1 cellular context compared by ENCODE assay signal in the genomic region with DNA sequence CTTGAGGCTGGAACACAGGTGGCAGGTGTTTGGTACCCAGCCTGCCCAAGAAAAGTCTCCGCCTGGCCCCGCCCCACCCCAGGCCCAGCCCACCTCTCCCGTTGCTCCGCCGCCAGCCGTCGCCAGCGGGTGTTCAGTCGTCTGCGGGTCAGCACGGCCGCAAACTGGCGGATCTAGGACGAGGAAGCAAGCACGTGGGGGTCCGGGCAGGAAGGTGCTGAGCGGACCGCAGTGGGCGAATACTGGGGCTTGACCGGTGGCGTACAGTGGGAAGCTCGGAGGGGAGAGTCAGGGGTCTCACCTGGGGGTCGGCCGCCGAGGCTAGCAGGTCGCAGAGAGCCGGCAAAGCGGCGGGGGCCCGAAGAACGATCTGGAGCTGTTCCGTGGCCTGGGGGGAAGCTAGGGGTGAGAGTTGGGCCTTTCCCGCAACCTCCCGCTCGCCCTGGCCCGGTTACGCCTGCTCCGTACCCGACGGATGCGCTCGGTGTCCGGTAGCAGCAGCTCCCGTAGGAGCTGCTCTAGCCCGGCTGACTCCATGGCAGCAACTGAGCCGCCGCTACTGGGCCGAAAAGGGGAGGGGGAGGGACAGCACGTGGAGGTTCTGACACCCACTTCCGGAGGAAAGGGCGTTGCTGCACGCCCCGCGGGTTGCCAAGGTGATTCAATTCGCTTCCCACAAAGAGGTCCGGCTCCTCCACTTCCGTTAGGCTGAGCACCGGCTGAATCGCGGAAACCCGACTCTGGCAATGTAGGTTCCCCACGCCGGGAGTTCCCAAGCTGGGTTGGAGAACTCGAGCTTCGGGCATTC.
TF ChIP-seq lines count a peak whose summit lies in the region.

A gene with protein sequence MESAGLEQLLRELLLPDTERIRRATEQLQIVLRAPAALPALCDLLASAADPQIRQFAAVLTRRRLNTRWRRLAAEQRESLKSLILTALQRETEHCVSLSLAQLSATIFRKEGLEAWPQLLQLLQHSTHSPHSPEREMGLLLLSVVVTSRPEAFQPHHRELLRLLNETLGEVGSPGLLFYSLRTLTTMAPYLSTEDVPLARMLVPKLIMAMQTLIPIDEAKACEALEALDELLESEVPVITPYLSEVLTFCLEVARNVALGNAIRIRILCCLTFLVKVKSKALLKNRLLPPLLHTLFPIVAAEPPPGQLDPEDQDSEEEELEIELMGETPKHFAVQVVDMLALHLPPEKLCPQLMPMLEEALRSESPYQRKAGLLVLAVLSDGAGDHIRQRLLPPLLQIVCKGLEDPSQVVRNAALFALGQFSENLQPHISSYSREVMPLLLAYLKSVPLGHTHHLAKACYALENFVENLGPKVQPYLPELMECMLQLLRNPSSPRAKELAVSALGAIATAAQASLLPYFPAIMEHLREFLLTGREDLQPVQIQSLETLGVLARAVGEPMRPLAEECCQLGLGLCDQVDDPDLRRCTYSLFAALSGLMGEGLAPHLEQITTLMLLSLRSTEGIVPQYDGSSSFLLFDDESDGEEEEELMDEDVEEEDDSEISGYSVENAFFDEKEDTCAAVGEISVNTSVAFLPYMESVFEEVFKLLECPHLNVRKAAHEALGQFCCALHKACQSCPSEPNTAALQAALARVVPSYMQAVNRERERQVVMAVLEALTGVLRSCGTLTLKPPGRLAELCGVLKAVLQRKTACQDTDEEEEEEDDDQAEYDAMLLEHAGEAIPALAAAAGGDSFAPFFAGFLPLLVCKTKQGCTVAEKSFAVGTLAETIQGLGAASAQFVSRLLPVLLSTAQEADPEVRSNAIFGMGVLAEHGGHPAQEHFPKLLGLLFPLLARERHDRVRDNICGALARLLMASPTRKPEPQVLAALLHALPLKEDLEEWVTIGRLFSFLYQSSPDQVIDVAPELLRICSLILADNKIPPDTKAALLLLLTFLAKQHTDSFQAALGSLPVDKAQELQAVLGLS (minus strand): TSS at position 566 of the 808 bp plus-strand sequence. CDS start 29 bp downstream, at position 537.

TF ChIP-seq in GM12878, 131 proteins besides CTCF, POLR2A, EP300 and RAD21 (continued from another document and continues in another):
- TF ChIP-seq, protein P1, sequence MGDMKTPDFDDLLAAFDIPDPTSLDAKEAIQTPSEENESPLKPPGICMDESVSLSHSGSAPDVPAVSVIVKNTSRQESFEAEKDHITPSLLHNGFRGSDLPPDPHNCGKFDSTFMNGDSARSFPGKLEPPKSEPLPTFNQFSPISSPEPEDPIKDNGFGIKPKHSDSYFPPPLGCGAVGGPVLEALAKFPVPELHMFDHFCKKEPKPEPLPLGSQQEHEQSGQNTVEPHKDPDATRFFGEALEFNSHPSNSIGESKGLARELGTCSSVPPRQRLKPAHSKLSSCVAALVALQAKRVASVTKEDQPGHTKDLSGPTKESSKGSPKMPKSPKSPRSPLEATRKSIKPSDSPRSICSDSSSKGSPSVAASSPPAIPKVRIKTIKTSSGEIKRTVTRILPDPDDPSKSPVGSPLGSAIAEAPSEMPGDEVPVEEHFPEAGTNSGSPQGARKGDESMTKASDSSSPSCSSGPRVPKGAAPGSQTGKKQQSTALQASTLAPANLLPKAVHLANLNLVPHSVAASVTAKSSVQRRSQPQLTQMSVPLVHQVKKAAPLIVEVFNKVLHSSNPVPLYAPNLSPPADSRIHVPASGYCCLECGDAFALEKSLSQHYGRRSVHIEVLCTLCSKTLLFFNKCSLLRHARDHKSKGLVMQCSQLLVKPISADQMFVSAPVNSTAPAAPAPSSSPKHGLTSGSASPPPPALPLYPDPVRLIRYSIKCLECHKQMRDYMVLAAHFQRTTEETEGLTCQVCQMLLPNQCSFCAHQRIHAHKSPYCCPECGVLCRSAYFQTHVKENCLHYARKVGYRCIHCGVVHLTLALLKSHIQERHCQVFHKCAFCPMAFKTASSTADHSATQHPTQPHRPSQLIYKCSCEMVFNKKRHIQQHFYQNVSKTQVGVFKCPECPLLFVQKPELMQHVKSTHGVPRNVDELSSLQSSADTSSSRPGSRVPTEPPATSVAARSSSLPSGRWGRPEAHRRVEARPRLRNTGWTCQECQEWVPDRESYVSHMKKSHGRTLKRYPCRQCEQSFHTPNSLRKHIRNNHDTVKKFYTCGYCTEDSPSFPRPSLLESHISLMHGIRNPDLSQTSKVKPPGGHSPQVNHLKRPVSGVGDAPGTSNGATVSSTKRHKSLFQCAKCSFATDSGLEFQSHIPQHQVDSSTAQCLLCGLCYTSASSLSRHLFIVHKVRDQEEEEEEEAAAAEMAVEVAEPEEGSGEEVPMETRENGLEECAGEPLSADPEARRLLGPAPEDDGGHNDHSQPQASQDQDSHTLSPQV (IDR thresholded peaks at IDR 0.05) = no peak
- TF ChIP-seq PAX8 (IDR thresholded peaks at IDR 0.05) = no peak
- no peak for TF ChIP-seq YBX1 (IDR thresholded peaks at IDR 0.05)
- peak; percentile 62 for TF ChIP-seq FOXK2 (IDR thresholded peaks at IDR 0.05)
- TF ChIP-seq, protein P2, sequence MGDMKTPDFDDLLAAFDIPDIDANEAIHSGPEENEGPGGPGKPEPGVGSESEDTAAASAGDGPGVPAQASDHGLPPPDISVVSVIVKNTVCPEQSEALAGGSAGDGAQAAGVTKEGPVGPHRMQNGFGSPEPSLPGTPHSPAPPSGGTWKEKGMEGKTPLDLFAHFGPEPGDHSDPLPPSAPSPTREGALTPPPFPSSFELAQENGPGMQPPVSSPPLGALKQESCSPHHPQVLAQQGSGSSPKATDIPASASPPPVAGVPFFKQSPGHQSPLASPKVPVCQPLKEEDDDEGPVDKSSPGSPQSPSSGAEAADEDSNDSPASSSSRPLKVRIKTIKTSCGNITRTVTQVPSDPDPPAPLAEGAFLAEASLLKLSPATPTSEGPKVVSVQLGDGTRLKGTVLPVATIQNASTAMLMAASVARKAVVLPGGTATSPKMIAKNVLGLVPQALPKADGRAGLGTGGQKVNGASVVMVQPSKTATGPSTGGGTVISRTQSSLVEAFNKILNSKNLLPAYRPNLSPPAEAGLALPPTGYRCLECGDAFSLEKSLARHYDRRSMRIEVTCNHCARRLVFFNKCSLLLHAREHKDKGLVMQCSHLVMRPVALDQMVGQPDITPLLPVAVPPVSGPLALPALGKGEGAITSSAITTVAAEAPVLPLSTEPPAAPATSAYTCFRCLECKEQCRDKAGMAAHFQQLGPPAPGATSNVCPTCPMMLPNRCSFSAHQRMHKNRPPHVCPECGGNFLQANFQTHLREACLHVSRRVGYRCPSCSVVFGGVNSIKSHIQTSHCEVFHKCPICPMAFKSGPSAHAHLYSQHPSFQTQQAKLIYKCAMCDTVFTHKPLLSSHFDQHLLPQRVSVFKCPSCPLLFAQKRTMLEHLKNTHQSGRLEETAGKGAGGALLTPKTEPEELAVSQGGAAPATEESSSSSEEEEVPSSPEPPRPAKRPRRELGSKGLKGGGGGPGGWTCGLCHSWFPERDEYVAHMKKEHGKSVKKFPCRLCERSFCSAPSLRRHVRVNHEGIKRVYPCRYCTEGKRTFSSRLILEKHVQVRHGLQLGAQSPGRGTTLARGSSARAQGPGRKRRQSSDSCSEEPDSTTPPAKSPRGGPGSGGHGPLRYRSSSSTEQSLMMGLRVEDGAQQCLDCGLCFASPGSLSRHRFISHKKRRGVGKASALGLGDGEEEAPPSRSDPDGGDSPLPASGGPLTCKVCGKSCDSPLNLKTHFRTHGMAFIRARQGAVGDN (IDR thresholded peaks at IDR 0.05) = peak; percentile 59; the same call in 1 of the 2 replicates
- peak; percentile 89 for TF ChIP-seq IRF4 (IDR thresholded peaks at IDR 0.05; ENCODE audit: low read depth, low read length)
- TF ChIP-seq, protein P3, sequence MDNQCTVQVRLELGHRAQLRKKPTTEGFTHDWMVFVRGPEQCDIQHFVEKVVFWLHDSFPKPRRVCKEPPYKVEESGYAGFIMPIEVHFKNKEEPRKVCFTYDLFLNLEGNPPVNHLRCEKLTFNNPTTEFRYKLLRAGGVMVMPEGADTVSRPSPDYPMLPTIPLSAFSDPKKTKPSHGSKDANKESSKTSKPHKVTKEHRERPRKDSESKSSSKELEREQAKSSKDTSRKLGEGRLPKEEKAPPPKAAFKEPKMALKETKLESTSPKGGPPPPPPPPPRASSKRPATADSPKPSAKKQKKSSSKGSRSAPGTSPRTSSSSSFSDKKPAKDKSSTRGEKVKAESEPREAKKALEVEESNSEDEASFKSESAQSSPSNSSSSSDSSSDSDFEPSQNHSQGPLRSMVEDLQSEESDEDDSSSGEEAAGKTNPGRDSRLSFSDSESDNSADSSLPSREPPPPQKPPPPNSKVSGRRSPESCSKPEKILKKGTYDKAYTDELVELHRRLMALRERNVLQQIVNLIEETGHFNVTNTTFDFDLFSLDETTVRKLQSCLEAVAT (IDR thresholded peaks at IDR 0.05) = peak; percentile 58; the same call in 1 of the 2 replicates
- no peak for TF ChIP-seq CBX3 (IDR thresholded peaks at IDR 0.05; ENCODE audit: borderline replicate concordance, low read depth)
- peak; percentile 94 for TF ChIP-seq TBL1XR1 (IDR thresholded peaks at IDR 0.05; ENCODE audit: low read depth, low read length)
- TF ChIP-seq HDAC6 (IDR thresholded peaks at IDR 0.05; ENCODE audit: unreplicated experiment) = no peak
- TF ChIP-seq ASH2L (IDR thresholded peaks at IDR 0.05; ENCODE audit: borderline replicate concordance, low read depth) = no peak
- TF ChIP-seq ATF7 (IDR thresholded peaks at IDR 0.05; ENCODE audit: low read depth) = peak; percentile 55; the same call in 1 of the 2 replicates
- peak; percentile 85 for TF ChIP-seq CREM (IDR thresholded peaks at IDR 0.05; ENCODE audit: low read depth)
- TF ChIP-seq, protein P4, sequence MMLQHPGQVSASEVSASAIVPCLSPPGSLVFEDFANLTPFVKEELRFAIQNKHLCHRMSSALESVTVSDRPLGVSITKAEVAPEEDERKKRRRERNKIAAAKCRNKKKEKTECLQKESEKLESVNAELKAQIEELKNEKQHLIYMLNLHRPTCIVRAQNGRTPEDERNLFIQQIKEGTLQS (IDR thresholded peaks at IDR 0.05; ENCODE audit: borderline replicate concordance, extremely low read depth, low read depth, low read length) = 0 out of 2 replicates have a peak, but pooled peaks have one; percentile 31
- TF ChIP-seq, protein P5, sequence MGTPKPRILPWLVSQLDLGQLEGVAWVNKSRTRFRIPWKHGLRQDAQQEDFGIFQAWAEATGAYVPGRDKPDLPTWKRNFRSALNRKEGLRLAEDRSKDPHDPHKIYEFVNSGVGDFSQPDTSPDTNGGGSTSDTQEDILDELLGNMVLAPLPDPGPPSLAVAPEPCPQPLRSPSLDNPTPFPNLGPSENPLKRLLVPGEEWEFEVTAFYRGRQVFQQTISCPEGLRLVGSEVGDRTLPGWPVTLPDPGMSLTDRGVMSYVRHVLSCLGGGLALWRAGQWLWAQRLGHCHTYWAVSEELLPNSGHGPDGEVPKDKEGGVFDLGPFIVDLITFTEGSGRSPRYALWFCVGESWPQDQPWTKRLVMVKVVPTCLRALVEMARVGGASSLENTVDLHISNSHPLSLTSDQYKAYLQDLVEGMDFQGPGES (IDR thresholded peaks at IDR 0.05) = no peak
- TF ChIP-seq NR2C2 (IDR thresholded peaks at IDR 0.05; ENCODE audit: borderline replicate concordance, control insufficient read depth, insufficient read length, low read depth) = no peak
- TF ChIP-seq PML (IDR thresholded peaks at IDR 0.05; ENCODE audit: low read length) = peak; percentile 82; the same call in 1 of the 2 replicates
- TF ChIP-seq DPF2 (IDR thresholded peaks at IDR 0.05) = peak; percentile 47; the same call in 1 of the 2 replicates
- TF ChIP-seq SIX5 (IDR thresholded peaks at IDR 0.05; ENCODE audit: low read depth, low read length, severe bottlenecking) = peak; percentile 76
- TF ChIP-seq CBFB (IDR thresholded peaks at IDR 0.05; ENCODE audit: low read depth) = peak; percentile 96; the same call in 1 of the 2 replicates
- TF ChIP-seq NR2F1 (conservative IDR thresholded peaks at IDR 0.05) = no peak; the same call in 1 of the 2 replicates
- TF ChIP-seq, protein P6, sequence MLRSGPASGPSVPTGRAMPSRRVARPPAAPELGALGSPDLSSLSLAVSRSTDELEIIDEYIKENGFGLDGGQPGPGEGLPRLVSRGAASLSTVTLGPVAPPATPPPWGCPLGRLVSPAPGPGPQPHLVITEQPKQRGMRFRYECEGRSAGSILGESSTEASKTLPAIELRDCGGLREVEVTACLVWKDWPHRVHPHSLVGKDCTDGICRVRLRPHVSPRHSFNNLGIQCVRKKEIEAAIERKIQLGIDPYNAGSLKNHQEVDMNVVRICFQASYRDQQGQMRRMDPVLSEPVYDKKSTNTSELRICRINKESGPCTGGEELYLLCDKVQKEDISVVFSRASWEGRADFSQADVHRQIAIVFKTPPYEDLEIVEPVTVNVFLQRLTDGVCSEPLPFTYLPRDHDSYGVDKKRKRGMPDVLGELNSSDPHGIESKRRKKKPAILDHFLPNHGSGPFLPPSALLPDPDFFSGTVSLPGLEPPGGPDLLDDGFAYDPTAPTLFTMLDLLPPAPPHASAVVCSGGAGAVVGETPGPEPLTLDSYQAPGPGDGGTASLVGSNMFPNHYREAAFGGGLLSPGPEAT (IDR thresholded peaks at IDR 0.05; ENCODE audit: low read depth) = peak; percentile 84
- peak; percentile 100 for TF ChIP-seq WRNIP1 (IDR thresholded peaks at IDR 0.05; ENCODE audit: borderline replicate concordance, low read depth, low read length)
- TF ChIP-seq BCL11A (IDR thresholded peaks at IDR 0.05; ENCODE audit: low read depth, low read length) = peak; percentile 44; the same call in 1 of the 2 replicates
- TF ChIP-seq JUNB (IDR thresholded peaks at IDR 0.05) = no peak
- no peak for TF ChIP-seq NFIC (IDR thresholded peaks at IDR 0.05; ENCODE audit: low read depth, low read length)
- TF ChIP-seq RUNX3 (IDR thresholded peaks at IDR 0.05; ENCODE audit: low read length) = peak; percentile 98
- no peak for TF ChIP-seq MTA3 (IDR thresholded peaks at IDR 0.05; ENCODE audit: borderline replicate concordance, low read length)
- TF ChIP-seq, protein P7, sequence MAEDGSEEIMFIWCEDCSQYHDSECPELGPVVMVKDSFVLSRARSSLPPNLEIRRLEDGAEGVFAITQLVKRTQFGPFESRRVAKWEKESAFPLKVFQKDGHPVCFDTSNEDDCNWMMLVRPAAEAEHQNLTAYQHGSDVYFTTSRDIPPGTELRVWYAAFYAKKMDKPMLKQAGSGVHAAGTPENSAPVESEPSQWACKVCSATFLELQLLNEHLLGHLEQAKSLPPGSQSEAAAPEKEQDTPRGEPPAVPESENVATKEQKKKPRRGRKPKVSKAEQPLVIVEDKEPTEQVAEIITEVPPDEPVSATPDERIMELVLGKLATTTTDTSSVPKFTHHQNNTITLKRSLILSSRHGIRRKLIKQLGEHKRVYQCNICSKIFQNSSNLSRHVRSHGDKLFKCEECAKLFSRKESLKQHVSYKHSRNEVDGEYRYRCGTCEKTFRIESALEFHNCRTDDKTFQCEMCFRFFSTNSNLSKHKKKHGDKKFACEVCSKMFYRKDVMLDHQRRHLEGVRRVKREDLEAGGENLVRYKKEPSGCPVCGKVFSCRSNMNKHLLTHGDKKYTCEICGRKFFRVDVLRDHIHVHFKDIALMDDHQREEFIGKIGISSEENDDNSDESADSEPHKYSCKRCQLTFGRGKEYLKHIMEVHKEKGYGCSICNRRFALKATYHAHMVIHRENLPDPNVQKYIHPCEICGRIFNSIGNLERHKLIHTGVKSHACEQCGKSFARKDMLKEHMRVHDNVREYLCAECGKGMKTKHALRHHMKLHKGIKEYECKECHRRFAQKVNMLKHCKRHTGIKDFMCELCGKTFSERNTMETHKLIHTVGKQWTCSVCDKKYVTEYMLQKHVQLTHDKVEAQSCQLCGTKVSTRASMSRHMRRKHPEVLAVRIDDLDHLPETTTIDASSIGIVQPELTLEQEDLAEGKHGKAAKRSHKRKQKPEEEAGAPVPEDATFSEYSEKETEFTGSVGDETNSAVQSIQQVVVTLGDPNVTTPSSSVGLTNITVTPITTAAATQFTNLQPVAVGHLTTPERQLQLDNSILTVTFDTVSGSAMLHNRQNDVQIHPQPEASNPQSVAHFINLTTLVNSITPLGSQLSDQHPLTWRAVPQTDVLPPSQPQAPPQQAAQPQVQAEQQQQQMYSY (CRISPR knock-in tag; IDR thresholded peaks at IDR 0.05) = no peak
- TF ChIP-seq HDGF (IDR thresholded peaks at IDR 0.05) = no peak
- TF ChIP-seq TARDBP (IDR thresholded peaks at IDR 0.05; ENCODE audit: borderline replicate concordance) = peak; percentile 84
- peak; percentile 93 for TF ChIP-seq YY1 (IDR thresholded peaks at IDR 0.05; ENCODE audit: low read depth, low read length)
- peak; percentile 46; the same call in 1 of the 2 replicates for TF ChIP-seq EED (IDR thresholded peaks at IDR 0.05; ENCODE audit: low read depth)
- TF ChIP-seq MEF2B (IDR thresholded peaks at IDR 0.05; ENCODE audit: partially characterized antibody, poor library complexity, severe bottlenecking) = peak; percentile 53
